In genomic region chr1:219965950-219966349, GRCh38 we compare ENCODE assay signal across 26 cellular contexts. TPM values are rescaled to one million over a fixed set of nuclear protein-coding genes. Genes with fewer than 3 reads are reported as not detected.
"Had no signal": no experiment of that assay in that cellular context is flagged by ENCODE, and none has a peak within 500 bp of the region (broad histone marks: within the 10 kb centered on the region; RNA-seq: fewer than 3 reads in every experiment).

No MANE protein-coding gene starts in this region.

- H3K27ac ChIP-seq: KMS-11, SJSA1, SK-N-MC had no signal

- H3K27me3 ChIP-seq: SJSA1 had no signal

- ATAC-seq: HepG2 had no signal

- H3K4me2 ChIP-seq: KMS-11 had no signal

- DNase-seq: IMR-90, Kasumi-1, MV-4-11, NCI-H1048, NCI-H1105, NCI-H1417, NCI-H1436 treated with DMSO at 0.1 percent for 48 hours, NCI-H1694, NCI-H187 treated with DMSO at 0.1 percent for 48 hours, NCI-H2029 treated with DMSO at 0.1 percent for 48 hours, NCI-H2171 treated with DMSO at 0.1 percent for 48 hours, NCI-H345, NCI-H446 treated with DMSO at 0.1 percent for 48 hours, NCI-H510A treated with DMSO at 0.1 percent for 48 hours, NCI-H526 treated with DMSO at 0.1 percent for 48 hours, NCI-H748 treated with DMSO at 0.1 percent for 48 hours, Right ventricle myocardium superior, RPMI8226, SIG-M5 had no signal

- H3K4me3 ChIP-seq: SJSA1, SK-N-MC had no signal

- H3K9me3 ChIP-seq: SJSA1 had no signal

- H3K4me1 ChIP-seq: SJSA1 had no signal

- H3K9ac ChIP-seq: KMS-11 had no signal

RNA-seq across cellular contexts. Expression of gene SLC30A10, which starts 37.6 kb away (rescaled TPM):
- total RNA-seq: HT1080; IMR-90; M059J; SJSA1; T-helper 1 cell treated with Interleukin-12 subunit alpha and Interleukin-12 subunit beta and Interleukin-4 antibody, amounts not matched to agents 30 ng/mL and 1 ng/mL, for 36 hours had no signal
- polyA plus RNA-seq: IMR-90 had no signal
